8 cellular contexts compared by ENCODE assay signal in the genomic region with DNA sequence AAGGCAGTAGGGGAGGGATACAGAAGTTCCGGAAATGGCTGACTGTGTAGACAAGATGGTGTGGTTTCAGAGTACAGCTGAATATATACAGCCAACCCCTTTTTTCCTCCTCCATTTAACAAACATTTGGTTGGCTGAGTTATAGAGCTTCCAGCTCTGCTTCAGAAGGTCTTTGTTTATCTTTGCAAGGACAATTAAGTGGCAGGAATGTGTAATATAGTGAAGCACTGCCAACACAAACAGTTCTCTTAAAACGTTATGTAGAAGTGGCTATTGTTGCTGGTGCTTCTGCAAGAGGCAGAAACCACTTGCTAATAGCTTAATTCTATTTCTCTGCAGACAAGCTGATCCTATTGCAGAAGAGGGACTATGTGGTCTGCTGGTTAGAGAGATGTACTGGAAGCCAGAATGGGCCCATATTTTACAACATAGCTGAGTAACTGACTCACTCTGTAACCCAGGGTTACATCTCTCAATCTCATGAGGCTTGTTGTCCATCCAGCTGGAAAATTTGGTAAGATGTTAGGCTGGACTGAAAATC.
DNase-seq lines count a peak whose midpoint lies in the region; ATAC-seq and TF ChIP-seq lines count a peak whose summit lies in the region.

No MANE protein-coding gene starts in this region.

- no peak overlapping the region for H3K27ac Mint-ChIP-seq in CD8-positive, alpha-beta T cell

- no peaks in the 10 kb centered on the region for H3K27me3 ChIP-seq in muscle layer of colon (ENCODE audit: control insufficient read depth in 1 of 2, insufficient read depth in 2 of 2, low read length in 2 of 2)
- no peaks in the 10 kb centered on the region for H3K27me3 ChIP-seq in CD8-positive, alpha-beta T cell (ENCODE audit: insufficient read depth, low read length)

- ATAC-seq in GM18498 (IDR thresholded peaks at IDR 0.05; ENCODE audit: unreplicated experiment) (no peak), GM21360 (IDR thresholded peaks at IDR 0.05; ENCODE audit: unreplicated experiment) (no peak)
- ATAC-seq in CD8-positive, alpha-beta T cell = no peak

- H3K27me3 Mint-ChIP-seq in CD8-positive, alpha-beta T cell (ENCODE audit: low read depth) = peaks cover 24% of the 10 kb centered on the region

- H3K4me3 ChIP-seq in cardiac fibroblast (replicated peaks in 1 of 2; ENCODE audit: low read depth in 2 of 2, low read length in 2 of 2) (no peak overlapping the region), muscle layer of colon (ENCODE audit: low read depth in 1 of 2, low read length in 2 of 2) (no peak overlapping the region)
- no peak overlapping the region for H3K4me3 ChIP-seq in CD8-positive, alpha-beta T cell (ENCODE audit: low read depth, low read length)

- POLR2A ChIA-PET in CD8-positive, alpha-beta T cell (lab: Charles Lee) = no interaction called here

- H3K27ac ChIP-seq in muscle layer of colon (ENCODE audit: low read depth, low read length) = peak overlapping the region; percentile 56
- no peak overlapping the region for H3K27ac ChIP-seq in CD8-positive, alpha-beta T cell (ENCODE audit: low read depth, low read length)

- no peaks in the 10 kb centered on the region for H3K36me3 ChIP-seq in muscle layer of colon (ENCODE audit: insufficient read depth, low read length)
- H3K36me3 ChIP-seq in CD8-positive, alpha-beta T cell (ENCODE audit: insufficient read depth, low read length) = no peaks in the 10 kb centered on the region

- H3K4me3 Mint-ChIP-seq in CD8-positive, alpha-beta T cell = no peak overlapping the region

- no peaks in the 10 kb centered on the region for H3K4me1 Mint-ChIP-seq in CD8-positive, alpha-beta T cell (ENCODE audit: low read depth)

- no peaks in the 10 kb centered on the region for H3K9me3 ChIP-seq in muscle layer of colon (ENCODE audit: low read length)
- H3K9me3 ChIP-seq in CD8-positive, alpha-beta T cell (ENCODE audit: low read length) = no peaks in the 10 kb centered on the region

- H3K4me1 ChIP-seq in muscle layer of colon (ENCODE audit: insufficient read depth, low read length) = peaks cover 26% of the 10 kb centered on the region
- H3K4me1 ChIP-seq in CD8-positive, alpha-beta T cell (ENCODE audit: insufficient read depth, low read length) = no peaks in the 10 kb centered on the region

- no peaks in the 10 kb centered on the region for H3K36me3 Mint-ChIP-seq in CD8-positive, alpha-beta T cell

- CTCF ChIA-PET in CD8-positive, alpha-beta T cell (lab: Charles Lee) = interaction anchor here (1.4 kb wide), 1 partner anchor 12 kb away, joined by 3 read pairs; no protein-coding TSS in a partner anchor

- TF ChIP-seq CTCF in cardiac fibroblast (IDR thresholded peaks at IDR 0.05; ENCODE audit: low read depth, low read length) = peak; percentile 24
- no peak for TF ChIP-seq CTCF in CD8-positive, alpha-beta T cell (IDR thresholded peaks at IDR 0.05)

- DNase-seq in AG20443 (ENCODE audit: low spot score) = peak; percentile 85
- DNase-seq in NCI-H2081 treated with DMSO at 0.1 percent for 48 hours (lab: John Stamatoyannopoulos, UW) = peak; percentile 94
- peak; percentile 92 to 96 for DNase-seq in cardiac fibroblast (ENCODE audit: low read depth in 2 of 2)
- DNase-seq in MV-4-11 (lab: John Stamatoyannopoulos, UW) = no peak
- DNase-seq in CD8-positive, alpha-beta T cell = no peak

- H3K9me3 Mint-ChIP-seq in CD8-positive, alpha-beta T cell = peaks cover 10% of the 10 kb centered on the region

- intact Hi-C loops in CD8-positive, alpha-beta T cell (cut with DNase I, micrococcal nuclease) = no loop called here

- no peak overlapping the region for H3K9ac ChIP-seq in muscle layer of colon (ENCODE audit: low read length)

Comparison
In these comparisons a context has a peak if more than half of its experiments do, and no peak if none do; other contexts are left out.
1. DNase-seq: peak in AG20443 (single experiment), NCI-H2081 treated with DMSO at 0.1 percent for 48 hours (single experiment) and cardiac fibroblast (2 of 2); none in MV-4-11 (single experiment) and CD8-positive, alpha-beta T cell (0 of 7).